Comparison of ENCODE assay signal across 1 cellular context in the genomic region with DNA sequence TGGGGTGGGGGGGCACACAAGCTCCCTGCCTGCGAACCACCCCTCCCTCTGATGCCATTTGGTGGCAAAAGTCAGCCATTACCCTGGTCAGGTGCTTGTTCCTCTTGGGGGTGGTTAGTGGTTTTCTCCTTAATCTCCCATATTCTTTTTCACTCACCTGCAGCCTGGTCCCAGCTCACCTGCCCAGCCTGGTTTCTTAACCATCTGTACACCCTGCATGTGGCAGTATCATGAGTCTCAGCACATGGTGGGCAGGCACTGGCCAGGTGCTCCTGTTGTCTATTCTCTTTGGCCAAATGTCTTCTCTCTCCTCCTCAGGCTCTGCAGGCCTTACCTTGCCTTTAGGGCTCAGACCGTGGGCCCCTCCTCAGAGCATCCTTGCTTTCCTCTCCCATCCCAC.
TF ChIP-seq lines count a peak whose summit lies in the region.

No MANE protein-coding gene starts in this region.

TF ChIP-seq in SK-N-SH treated with all-trans-retinoic acid at 6 μM for 48 hours, 23 proteins besides CTCF, POLR2A, EP300 and RAD21 (continued from another document):
- TF ChIP-seq ARNTL (CRISPR knock-in tag; IDR thresholded peaks at IDR 0.05; ENCODE audit: borderline replicate concordance, low read depth) (no peak), TOX (CRISPR knock-in tag; IDR thresholded peaks at IDR 0.05; ENCODE audit: borderline replicate concordance) (no peak), CSDC2 (CRISPR knock-in tag; IDR thresholded peaks at IDR 0.05) (no peak)
TF ChIP-seq in SK-N-SH treated with all-trans-retinoic acid at 6 μM for 48 hours: peak in this region for 0.
